Comparison of ENCODE assay signal across 8 cellular contexts in genomic region chr22:35915477-35916013, GRCh38.
A peak's percentile ranks its signal among the peaks of the same experiment; 100 is the strongest.
DNase-seq lines count a peak whose midpoint lies in the region; ATAC-seq, FAIRE-seq and TF ChIP-seq lines count a peak whose summit lies in the region.

No MANE protein-coding gene starts in this region.

- H3K27me3 ChIP-seq in bronchial epithelial cell (ENCODE audit: control insufficient read depth, insufficient read depth, low read length) (no peaks in the 10 kb centered on the region), vagina (no peaks in the 10 kb centered on the region), H7 (ENCODE audit: control insufficient read depth, insufficient read depth, low read length) (no peaks in the 10 kb centered on the region)

- ATAC-seq in activated naive CD8-positive, alpha-beta T cell treated with anti-CD3 and anti-CD28 coated beads, Interleukin-2, amount 50 U/mL, for 24 hours, result no peak

- H3K9me3 ChIP-seq in vagina, result no peaks in the 10 kb centered on the region

- H3K36me3 ChIP-seq in bronchial epithelial cell (ENCODE audit: control insufficient read depth, insufficient read depth, low read length) (no peaks in the 10 kb centered on the region), vagina (no peaks in the 10 kb centered on the region), H7 (replicated peaks; ENCODE audit: control insufficient read depth, insufficient read depth, low read length) (no peaks in the 10 kb centered on the region)

- no peak for DNase-seq in activated naive CD8-positive, alpha-beta T cell treated with anti-CD3 and anti-CD28 coated beads, Interleukin-2, amount 50 U/mL, for 24 hours
- DNase-seq in bronchial epithelial cell (ENCODE audit: low read depth) (peak; percentile 77), medulla oblongata (ENCODE audit: extremely low spot score) (peak; percentile 45), vagina (ENCODE audit: extremely low spot score in 2 of 2) (no peak), OCI-M2 (lab: John Stamatoyannopoulos, UW; ENCODE audit: unreplicated experiment) (no peak), GM03348 (ENCODE audit: low spot score) (no peak), H7 (no peak)

- peaks cover 85% of the 10 kb centered on the region for H3K4me1 ChIP-seq in vagina

- H3K4me3 ChIP-seq in bronchial epithelial cell (ENCODE audit: low read depth, low read length) (no peak overlapping the region), vagina (peak overlapping the region; percentile 40 to 41), H7 (ENCODE audit: insufficient read depth, low read depth, low read length) (no peak overlapping the region)

- peaks cover 16% of the 10 kb centered on the region for H3K4me1 Mint-ChIP-seq in activated naive CD8-positive, alpha-beta T cell (ENCODE audit: low read depth)
- H3K4me1 Mint-ChIP-seq in activated naive CD8-positive, alpha-beta T cell treated with anti-CD3 and anti-CD28 coated beads, Interleukin-2, amount 50 U/mL, for 24 hours, result peaks cover 12% of the 10 kb centered on the region

- no peak overlapping the region for H3K27ac Mint-ChIP-seq in activated naive CD8-positive, alpha-beta T cell
- no peak overlapping the region for H3K27ac Mint-ChIP-seq in activated naive CD8-positive, alpha-beta T cell treated with anti-CD3 and anti-CD28 coated beads, Interleukin-2, amount 50 U/mL, for 24 hours

- intact Hi-C loops in vagina (cut with DNase I), result no loop called here

- H3K9me3 Mint-ChIP-seq in activated naive CD8-positive, alpha-beta T cell (ENCODE audit: low read depth), result no peaks in the 10 kb centered on the region
- H3K9me3 Mint-ChIP-seq in activated naive CD8-positive, alpha-beta T cell treated with anti-CD3 and anti-CD28 coated beads, Interleukin-2, amount 50 U/mL, for 24 hours, result no peaks in the 10 kb centered on the region

- peak overlapping the region; percentile 2 for H3K4me3 Mint-ChIP-seq in activated naive CD8-positive, alpha-beta T cell
- no peak overlapping the region for H3K4me3 Mint-ChIP-seq in activated naive CD8-positive, alpha-beta T cell treated with anti-CD3 and anti-CD28 coated beads, Interleukin-2, amount 50 U/mL, for 24 hours

- H3K27me3 Mint-ChIP-seq in activated naive CD8-positive, alpha-beta T cell, result peaks cover 10% of the 10 kb centered on the region
- peaks cover 11% of the 10 kb centered on the region for H3K27me3 Mint-ChIP-seq in activated naive CD8-positive, alpha-beta T cell treated with anti-CD3 and anti-CD28 coated beads, Interleukin-2, amount 50 U/mL, for 24 hours

- H3K36me3 Mint-ChIP-seq in activated naive CD8-positive, alpha-beta T cell, result no peaks in the 10 kb centered on the region
- no peaks in the 10 kb centered on the region for H3K36me3 Mint-ChIP-seq in activated naive CD8-positive, alpha-beta T cell treated with anti-CD3 and anti-CD28 coated beads, Interleukin-2, amount 50 U/mL, for 24 hours (ENCODE audit: low read depth)

- no peak for TF ChIP-seq POLR2A in vagina (IDR thresholded peaks at IDR 0.05)

- peak overlapping the region; percentile 76 for H3K27ac ChIP-seq in vagina

- TF ChIP-seq CTCF in bronchial epithelial cell (IDR thresholded peaks at IDR 0.05; ENCODE audit: insufficient read depth, low read length, severe bottlenecking) (no peak), vagina (IDR thresholded peaks at IDR 0.05) (no peak)

- no peak for FAIRE-seq in bronchial epithelial cell (lab: Jason Lieb, UNC)

Comparison
In these comparisons a context has a peak if more than half of its experiments do, and no peak if none do; other contexts are left out.
1. DNase-seq: peak in bronchial epithelial cell (single experiment) and medulla oblongata (single experiment); none in activated naive CD8-positive, alpha-beta T cell treated with anti-CD3 and anti-CD28 coated beads, Interleukin-2, amount 50 U/mL, for 24 hours (single experiment), vagina (0 of 2), OCI-M2 (single experiment), GM03348 (single experiment) and H7 (single experiment).
2. H3K4me3 ChIP-seq: peak in vagina (2 of 2); none in bronchial epithelial cell (single experiment) and H7 (single experiment).